In the genomic region with DNA sequence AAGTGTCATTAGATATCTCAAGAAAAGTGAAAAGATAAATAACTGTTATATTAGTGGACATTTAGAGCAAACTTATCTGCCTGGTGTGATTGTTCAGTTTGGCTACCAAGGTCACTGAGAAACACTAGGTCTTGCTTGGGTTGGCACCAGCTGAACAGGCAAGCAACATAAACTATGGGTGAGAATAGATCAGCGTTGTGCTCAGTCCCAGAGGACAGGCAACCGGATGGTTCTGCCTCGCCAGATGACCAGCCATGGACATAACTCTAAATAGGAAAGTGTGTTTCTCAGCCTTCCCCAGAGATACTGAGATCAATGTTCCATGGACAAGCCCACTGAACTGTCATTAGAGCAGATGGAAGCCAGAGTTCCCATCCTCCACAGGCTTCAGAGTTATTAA, we compare ENCODE assay signal across 23 cellular contexts.
DNase-seq lines count a peak whose midpoint lies in the region; ATAC-seq, FAIRE-seq and TF ChIP-seq lines count a peak whose summit lies in the region.
"Had no signal": no experiment of that assay in that cellular context is flagged by ENCODE, and none has a peak within 500 bp of the region (broad histone marks: within the 10 kb centered on the region; RNA-seq: fewer than 3 reads in every experiment).

No MANE protein-coding gene starts in this region.

- SMC1A ChIA-PET in GM12878 (lab: Charles Lee; ENCODE audit: uncharacterized antibody, unreplicated experiment): interaction anchor here (1.1 to 2.5 kb wide), 4 partner anchors 20 to 86 kb away, joined by 3 to 9 read pairs (median 5); no protein-coding TSS in a partner anchor

- TF ChIP-seq RAD21 in GM12878 (IDR thresholded peaks at IDR 0.05; ENCODE audit: insufficient read depth, low read depth, low read length): no peak

- ATAC-seq in GM12878 (peak; percentile 54), GM21619 (IDR thresholded peaks at IDR 0.05; ENCODE audit: unreplicated experiment) (no peak)

- H2AFZ ChIP-seq in GM12878 (ENCODE audit: control insufficient read depth, low read depth, low read length): no peak overlapping the region; the same call in 1 of the 2 replicates
- no peak overlapping the region for H2AFZ ChIP-seq in osteoblast (ENCODE audit: low read length)

- intact Hi-C loops in GM12878 (cut with micrococcal nuclease; ENCODE audit: unreplicated experiment) (no loop called here), ascending aorta (cut with DNase I) (no loop called here)

- H3K36me3 ChIP-seq in BLaER1 treated with 17β-estradiol and CSF1 and Interleukin-3, amounts not matched to agents 10 nM and 100 nM: no peaks in the 10 kb centered on the region
- H3K36me3 ChIP-seq in GM12878 (ENCODE audit: control insufficient read depth in 2 of 2, insufficient read depth in 2 of 2, low read length in 1 of 2) (no peaks in the 10 kb centered on the region), osteoblast (ENCODE audit: insufficient read depth, low read length) (no peaks in the 10 kb centered on the region), ascending aorta (no peaks in the 10 kb centered on the region)
- H3K36me3 ChIP-seq: BE2C had no signal

- no peak for TF ChIP-seq POLR2A in GM12878 (IDR thresholded peaks at IDR 0.05; ENCODE audit: low read depth, low read length)

- H3K4me2 ChIP-seq in BLaER1 treated with 17β-estradiol and CSF1 and Interleukin-3, amounts not matched to agents 10 nM and 100 nM: peak overlapping the region in 7 of 11 experiments; percentile 26 to 80 (median 66); a peak in 13 of 22 replicates
- H3K4me2 ChIP-seq in GM12878 (ENCODE audit: control insufficient read depth, insufficient read depth) (no peak overlapping the region), osteoblast (ENCODE audit: insufficient read depth, low read length) (no peak overlapping the region)

- no TSS peak for BruUV-seq in GM12878 (replicated peaks; lab: Mats Ljungman, UMichigan)

- H3K27ac ChIP-seq in BLaER1 treated with 17β-estradiol and CSF1 and Interleukin-3, amounts not matched to agents 10 nM and 100 nM: no peak overlapping the region
- H3K27ac ChIP-seq in GM12878 (ENCODE audit: control insufficient read depth, insufficient read depth) (no peak overlapping the region), osteoblast (ENCODE audit: low read depth, low read length) (no peak overlapping the region), ascending aorta (no peak overlapping the region)

- H3K79me2 ChIP-seq in GM12878 (ENCODE audit: control insufficient read depth, insufficient read depth, low read length): no peaks in the 10 kb centered on the region
- no peaks in the 10 kb centered on the region for H3K79me2 ChIP-seq in osteoblast (ENCODE audit: insufficient read depth, low read length)

- no peak for TF ChIP-seq CTCF in GM12878 (IDR thresholded peaks at IDR 0.05 in 2 of 3, conservative IDR thresholded peaks at IDR 0.05 in 1 of 3; ENCODE audit: control insufficient read depth in 2 of 3, extremely low read depth in 1 of 3, insufficient read depth in 1 of 3, low read depth in 3 of 3, low read length in 3 of 3)
- no peak for TF ChIP-seq CTCF in osteoblast (IDR thresholded peaks at IDR 0.05; ENCODE audit: extremely low read depth, low read depth, low read length)
- TF ChIP-seq CTCF in ascending aorta (IDR thresholded peaks at IDR 0.05): no peak

- H3K4me3 ChIP-seq in BLaER1 treated with 17β-estradiol and CSF1 and Interleukin-3, amounts not matched to agents 10 nM and 100 nM: no peak overlapping the region
- H3K4me3 ChIP-seq in GM12878 (no peak overlapping the region), osteoblast (ENCODE audit: insufficient read depth, low read length) (no peak overlapping the region), ascending aorta (no peak overlapping the region)

- no peaks in the 10 kb centered on the region for H4K20me1 ChIP-seq in BLaER1 treated with 17β-estradiol and CSF1 and Interleukin-3, amounts not matched to agents 10 nM and 100 nM
- H4K20me1 ChIP-seq in GM12878 (ENCODE audit: control insufficient read depth, insufficient read depth) (no peaks in the 10 kb centered on the region), osteoblast (ENCODE audit: insufficient read depth, low read length) (no peaks in the 10 kb centered on the region)

- in situ Hi-C loops in GM12878 (cut with MboI): no loop called here

- WGBS in GM12878 (ENCODE audit: insufficient coverage, insufficient replicate concordance, low lambda C conversion rate, missing lambda C conversion rate): 39% methylated on average over 3 of the region's 3 CpGs

- POLR2A ChIA-PET in GM12878 (lab: Charles Lee): interaction anchor here (0.6 kb wide), 1 partner anchor 15 kb away, joined by 5 read pairs; no protein-coding TSS in a partner anchor

- TF ChIP-seq EP300 in GM12878 (IDR thresholded peaks at IDR 0.05; ENCODE audit: borderline replicate concordance in 1 of 2, control insufficient read depth in 1 of 2, low read depth in 2 of 2, low read length in 2 of 2): no peak

- peaks cover 0 to 16% (median 8%) of the 10 kb centered on the region in 11 experiments; a peak in 8 of 22 replicates for H3K9me3 ChIP-seq in BLaER1 treated with 17β-estradiol and CSF1 and Interleukin-3, amounts not matched to agents 10 nM and 100 nM (replicated peaks in 1 of 11)
- no peaks in the 10 kb centered on the region; the same call in 2 of the 3 replicates for H3K9me3 ChIP-seq in GM12878 (replicated peaks; ENCODE audit: control insufficient read depth, insufficient read depth, low read length)
- H3K9me3 ChIP-seq in osteoblast (ENCODE audit: low read depth, low read length): no peaks in the 10 kb centered on the region
- H3K9me3 ChIP-seq in ascending aorta: no peaks in the 10 kb centered on the region
- H3K9me3 ChIP-seq: BE2C had no signal

- no peak for FAIRE-seq in GM12878 (lab: Jason Lieb, UNC)
- FAIRE-seq: A204.1, GM12891, GM19239 had no signal

- H3K27me3 ChIP-seq in BLaER1 treated with 17β-estradiol and CSF1 and Interleukin-3, amounts not matched to agents 10 nM and 100 nM: no peaks in the 10 kb centered on the region
- H3K27me3 ChIP-seq in GM12878 (replicated peaks in 1 of 2; ENCODE audit: control insufficient read depth in 2 of 2, insufficient read depth in 2 of 2, low read length in 1 of 2) (no peaks in the 10 kb centered on the region), osteoblast (ENCODE audit: insufficient read depth, low read length) (peaks cover 43% of the 10 kb centered on the region), ascending aorta (no peaks in the 10 kb centered on the region)
- H3K27me3 ChIP-seq: BE2C had no signal

- H3K9ac ChIP-seq in BLaER1 treated with 17β-estradiol and CSF1 and Interleukin-3, amounts not matched to agents 10 nM and 100 nM: no peak overlapping the region
- no peak overlapping the region for H3K9ac ChIP-seq in GM12878 (ENCODE audit: control insufficient read depth, insufficient read depth, low read length)

- peaks cover 8 to 32% (median 17%) of the 10 kb centered on the region in 10 experiments; a peak in 17 of 20 replicates for H3K4me1 ChIP-seq in BLaER1 treated with 17β-estradiol and CSF1 and Interleukin-3, amounts not matched to agents 10 nM and 100 nM
- H3K4me1 ChIP-seq in GM12878 (ENCODE audit: control insufficient read depth, insufficient read depth, low read length) (no peaks in the 10 kb centered on the region), osteoblast (ENCODE audit: insufficient read depth, low read length) (no peaks in the 10 kb centered on the region), ascending aorta (no peaks in the 10 kb centered on the region)
- H3K4me1 ChIP-seq: BE2C had no signal

- RAD21 ChIA-PET in GM12878 (lab: Charles Lee; ENCODE audit: unreplicated experiment): interaction anchor here (0.6 kb wide), 1 partner anchor 38 kb away, joined by 3 read pairs; no protein-coding TSS in a partner anchor

- no peak for DNase-seq in GM12878 (ENCODE audit: low read depth, low spot score)
- DNase-seq in osteoblast (ENCODE audit: insufficient read length, low spot score, missing footprints): peak; percentile 3
- DNase-seq in kidney glomerular epithelial cell (lab: John Stamatoyannopoulos, UW): no peak
- DNase-seq in ascending aorta (ENCODE audit: low spot score in 2 of 2): no peak
- no peak for DNase-seq in GM19238 (ENCODE audit: insufficient read length, low spot score)
- DNase-seq: 8988T; BE2C; C1 segment of cervical spinal cord; CD4-positive, alpha-beta memory T cell; CD4-positive, CD25-positive, alpha-beta regulatory T cell; CD8-positive, alpha-beta memory T cell; COR-L47; DMS 273 treated with DMSO at 0.1 percent for 48 hours; DMS153; DMS53; DMS79; DND-41; GDM1 had no signal

- CTCF ChIA-PET in GM12878 (lab: Yijun Ruan, JAX): interaction anchor here (1.2 kb wide), 1 partner anchor 40 kb away, joined by 3 read pairs; no protein-coding TSS in a partner anchor

TF ChIP-seq in GM12878, 131 proteins besides CTCF, POLR2A, EP300 and RAD21 (continues in another document):
- no peak for TF ChIP-seq NR2C2 (IDR thresholded peaks at IDR 0.05; ENCODE audit: borderline replicate concordance, control insufficient read depth, insufficient read length, low read depth)
- TF ChIP-seq ZSCAN29 (IDR thresholded peaks at IDR 0.05): no peak
- TF ChIP-seq, protein P1, sequence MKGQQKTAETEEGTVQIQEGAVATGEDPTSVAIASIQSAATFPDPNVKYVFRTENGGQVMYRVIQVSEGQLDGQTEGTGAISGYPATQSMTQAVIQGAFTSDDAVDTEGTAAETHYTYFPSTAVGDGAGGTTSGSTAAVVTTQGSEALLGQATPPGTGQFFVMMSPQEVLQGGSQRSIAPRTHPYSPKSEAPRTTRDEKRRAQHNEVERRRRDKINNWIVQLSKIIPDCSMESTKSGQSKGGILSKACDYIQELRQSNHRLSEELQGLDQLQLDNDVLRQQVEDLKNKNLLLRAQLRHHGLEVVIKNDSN (IDR thresholded peaks at IDR 0.05; ENCODE audit: borderline replicate concordance, extremely low read length, insufficient read depth, low read depth, low read length): no peak
- TF ChIP-seq BACH1 (IDR thresholded peaks at IDR 0.05; ENCODE audit: borderline replicate concordance): no peak
- no peak for TF ChIP-seq TCF3 (IDR thresholded peaks at IDR 0.05; ENCODE audit: borderline replicate concordance, insufficient read depth, low read depth, low read length)
- no peak for TF ChIP-seq ZZZ3 (IDR thresholded peaks at IDR 0.05; ENCODE audit: control insufficient read depth, insufficient read length, low read depth)

Comparison
In these comparisons a context has a peak if more than half of its experiments do, and no peak if none do; other contexts are left out.
1. H3K4me2 ChIP-seq: peak in BLaER1 treated with 17β-estradiol and CSF1 and Interleukin-3, amounts not matched to agents 10 nM and 100 nM (7 of 11); none in GM12878 (single experiment) and osteoblast (single experiment).